ENCODE assay signal across 9 cellular contexts in the genomic region with DNA sequence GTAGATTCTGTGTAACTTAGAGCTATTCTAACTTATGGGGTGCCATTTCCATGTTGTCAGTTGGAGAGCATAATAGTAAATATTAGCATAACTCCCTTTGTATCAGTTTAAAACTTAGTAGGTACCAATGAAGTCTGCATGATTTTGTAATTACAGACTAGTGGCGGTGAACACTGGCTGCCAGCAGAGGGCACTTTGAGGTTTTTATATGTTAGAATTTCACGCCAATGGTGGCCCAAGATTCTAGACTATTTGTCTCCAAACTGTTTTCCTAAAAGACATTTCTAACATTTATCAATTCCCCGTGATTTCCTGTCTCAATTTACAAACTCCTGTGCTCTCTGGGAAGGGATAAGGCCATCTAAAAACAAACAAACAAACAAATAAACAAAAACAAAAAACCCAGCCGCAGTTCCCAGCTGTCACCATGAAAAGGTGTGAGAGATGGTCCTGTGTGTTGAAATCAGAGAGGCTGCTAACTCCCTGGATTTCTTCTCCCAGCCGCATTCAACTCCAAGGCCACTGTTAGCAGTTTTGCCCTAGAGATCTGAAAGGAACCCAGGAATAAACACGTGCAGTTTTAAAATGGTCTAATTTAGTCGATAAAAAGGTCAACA. TPM values are rescaled to one million over a fixed set of nuclear protein-coding genes. Genes with fewer than 3 reads are reported as not detected.
DNase-seq lines count a peak whose midpoint lies in the region; ATAC-seq, FAIRE-seq and TF ChIP-seq lines count a peak whose summit lies in the region.
"Had no signal": no experiment of that assay in that cellular context is flagged by ENCODE, and none has a peak within 500 bp of the region (broad histone marks: within the 10 kb centered on the region; RNA-seq: fewer than 3 reads in every experiment).

No MANE protein-coding gene starts in this region.

- FAIRE-seq in K562 (lab: Jason Lieb, UNC) = no peak

- peaks cover 0 to 4% of the 10 kb centered on the region in 2 experiments; a peak in 2 of 5 replicates for H3K4me1 ChIP-seq in K562 (replicated peaks in 1 of 2; ENCODE audit: control insufficient read depth in 2 of 2, insufficient read depth in 2 of 2, low read length in 2 of 2)

- POLR2A ChIA-PET in K562 (lab: Yijun Ruan, JAX) = no interaction called here

- H3K9me3 ChIP-seq in K562 (replicated peaks; ENCODE audit: control insufficient read depth, insufficient read depth, low read depth, low read length) = no peaks in the 10 kb centered on the region

- no peak for TF ChIP-seq POLR2A in K562 (conservative IDR thresholded peaks at IDR 0.05)

- no peak overlapping the region for H3K4me3 ChIP-seq in K562
- H3K4me3 ChIP-seq: SK-N-MC had no signal

- no TSS peak for BruUV-seq in K562 (replicated peaks; lab: Mats Ljungman, UMichigan)

- peak overlapping the region; percentile 76 for H2AFZ ChIP-seq in K562 (ENCODE audit: low read depth, low read length)

- DNase-seq in COLO668 (lab: John Stamatoyannopoulos, UW; ENCODE audit: unreplicated experiment) = peak; percentile 23
- peak; percentile 30 for DNase-seq in GM20000 (ENCODE audit: low spot score)
- peak; percentile 16 for DNase-seq in NCI-H345 treated with DMSO at 0.1 percent for 48 hours (lab: John Stamatoyannopoulos, UW; ENCODE audit: unreplicated experiment)
- DNase-seq in K562 (ENCODE audit: extremely low read depth in 1 of 4, low spot score in 3 of 4) = peak in 2 of 4 experiments; percentile 6 to 34
- DNase-seq in lung microvascular endothelial cell (ENCODE audit: low read depth in 2 of 2) = peak; percentile 32 to 46

- TF ChIP-seq CTCF in GM20000 (IDR thresholded peaks at IDR 0.05; ENCODE audit: extremely low read depth, missing control alignments) = peak; percentile 37
- peak; percentile 57 to 68 (median 60) for TF ChIP-seq CTCF in K562 (IDR thresholded peaks at IDR 0.05 in 2 of 3, conservative IDR thresholded peaks at IDR 0.05 in 1 of 3; ENCODE audit: insufficient read depth in 2 of 3, low read depth in 1 of 3, low read length in 3 of 3)

- H3K79me2 ChIP-seq in K562 (ENCODE audit: control insufficient read depth, insufficient read depth, low read length) = no peaks in the 10 kb centered on the region

- H3K4me2 ChIP-seq in K562 (ENCODE audit: insufficient read depth, low read length) = no peak overlapping the region

- H3K36me3 ChIP-seq in K562 (ENCODE audit: control insufficient read depth, insufficient read depth, low read length) = no peaks in the 10 kb centered on the region

- no peak overlapping the region for H3K27ac ChIP-seq in K562 (ENCODE audit: extremely low read depth, low read depth, low read length)
- H3K27ac ChIP-seq: SK-N-MC had no signal

- CTCF ChIA-PET in K562 (lab: Yijun Ruan, JAX; ENCODE audit: low intra/inter-chr PET ratio) = interaction anchor here (0.9 to 1.4 kb wide), 3 partner anchors 186 to 674 kb away, joined by 3 to 7 read pairs (median 5); no protein-coding TSS in a partner anchor

- no peaks in the 10 kb centered on the region for H3K27me3 ChIP-seq in K562 (ENCODE audit: control insufficient read depth in 2 of 2, insufficient read depth in 2 of 2, low read length in 2 of 2)

- peak; percentile 17 to 53; a peak in 3 of 4 replicates for TF ChIP-seq RAD21 in K562 (CRISPR knock-in tag; conservative IDR thresholded peaks at IDR 0.05 in 1 of 2, IDR thresholded peaks at IDR 0.05 in 1 of 2)

- H3K9me1 ChIP-seq in K562 (ENCODE audit: control insufficient read depth, insufficient read depth, low read length) = no peaks in the 10 kb centered on the region

- no peak for TF ChIP-seq EP300 in K562 (IDR thresholded peaks at IDR 0.05; ENCODE audit: low read length)

- intact Hi-C loops in K562 (cut with micrococcal nuclease) = loop anchor here (10.0 kb wide), 1 partner anchor 721 kb away; no protein-coding TSS in a partner anchor

- 23% methylated on average over 7 of the region's 7 CpGs for WGBS in K562 (ENCODE audit: insufficient coverage, low coverage, missing lambda C conversion rate)

- no peak overlapping the region for H3K9ac ChIP-seq in K562 (ENCODE audit: insufficient read depth in 1 of 2, low read depth in 2 of 2, low read length in 2 of 2)

- no peaks in the 10 kb centered on the region for H4K20me1 ChIP-seq in K562 (replicated peaks; ENCODE audit: control insufficient read depth, insufficient read depth, low read length)

- in situ Hi-C loops in K562 (cut with MboI) = no loop called here

- ATAC-seq in K562 (peak; percentile 67; the same call in 2 of the 3 replicates), HG03097 (IDR thresholded peaks at IDR 0.05; ENCODE audit: low FRiP score, unreplicated experiment) (no peak), HG03457 (IDR thresholded peaks at IDR 0.05; ENCODE audit: unreplicated experiment) (no peak), GM21528 (IDR thresholded peaks at IDR 0.05; ENCODE audit: low FRiP score, unreplicated experiment) (no peak)

TF ChIP-seq in K562, 482 proteins besides CTCF, POLR2A, EP300 and RAD21:
- TF ChIP-seq CBFA2T3 (IDR thresholded peaks at IDR 0.05) (no peak), SMC3 (conservative IDR thresholded peaks at IDR 0.05; ENCODE audit: insufficient read depth, low read depth, low read length) (0 out of 2 replicates have a peak, but pooled peaks have one; percentile 17)

RNA-seq across cellular contexts. Expression of a gene that starts 57.6 kb away (rescaled TPM):
- 2.5 and 12.8 TPM in 2 replicates for total RNA-seq in K562 (2011; cell fraction: chromatin; rRNA removed; ENCODE audit: low replicate concordance)
- total RNA-seq in K562 (2011; cell fraction: nucleolus; rRNA removed) = 0.50 and 1.1 TPM in 2 replicates
- 2.1 and 5.7 TPM in 2 replicates for total RNA-seq in K562 (2011; cell fraction: nucleoplasm; rRNA removed)
- 1.2 and 1.3 TPM in 2 replicates for total RNA-seq in K562 (2014; rRNA removed)
- 3.6 and 4.5 TPM in 2 replicates for total RNA-seq in K562 (2014; rRNA removed; fragmentation: Illumina TruSeq; extraction: Trizol)
- 4.1 and 4.2 TPM in 2 replicates for total RNA-seq in K562 (2015; rRNA removed; fragmentation: Illumina TruSeq; extraction: Trizol)
- 2.6 and 4.7 TPM in 2 replicates for total RNA-seq in K562 (2021)
- polyA plus RNA-seq in K562 (2011; rRNA removed) = 3.2 and 4.7 TPM in 2 replicates
- polyA plus RNA-seq in K562 (2011; cell fraction: cytosol; rRNA removed) = 0.30 and 0.80 TPM in 2 replicates
- 1.7 and 3.3 TPM in 2 replicates for polyA plus RNA-seq in K562 (2011; cell fraction: nucleus; rRNA removed)
- 2.0 and 3.7 TPM in 2 replicates for polyA plus RNA-seq in K562 (2012)
- 3.3 and 3.5 TPM in 2 replicates for polyA plus RNA-seq in K562 (2014; fragmentation: Illumina TruSeq; extraction: Trizol)
- polyA plus RNA-seq in K562 (2014; fragmentation: Nextera tagmentation; extraction: Ambion mirVana) = 1 to 10 TPM; 1.4 to 2.0 TPM
- polyA plus RNA-seq in K562 (2014; rRNA removed) = 3.5 and 4.0 TPM in 2 replicates
- polyA minus RNA-seq in K562 (2011; rRNA and poly(A)+ RNA removed) = 3.0 and 3.6 TPM in 2 replicates
- polyA minus RNA-seq in K562 (2011; cell fraction: cytosol; rRNA and poly(A)+ RNA removed) = 1.7 and 4.0 TPM in 2 replicates
- 2.6 and 4.1 TPM in 2 replicates for polyA minus RNA-seq in K562 (2011; cell fraction: nucleus; rRNA and poly(A)+ RNA removed)
- total RNA-seq in lung microvascular endothelial cell = 3.7 and 4.0 TPM in 2 replicates
